In genomic region chr19:19296953-19297689, GRCh38 we compare ENCODE assay signal across 1 cellular context.
A peak's percentile ranks its signal among the peaks of the same experiment; 100 is the strongest.
TF ChIP-seq lines count a peak whose summit lies in the region.

No MANE protein-coding gene starts in this region.

TF ChIP-seq in HepG2, 621 proteins besides CTCF, POLR2A, EP300 and RAD21:
- TF ChIP-seq ZNF589 (CRISPR knock-in tag; conservative IDR thresholded peaks at IDR 0.05) (no peak), PHF21A (CRISPR knock-in tag; IDR thresholded peaks at IDR 0.05) (no peak), ZBTB39 (CRISPR knock-in tag; IDR thresholded peaks at IDR 0.05) (no peak), ZNF747 (CRISPR knock-in tag; IDR thresholded peaks at IDR 0.05; ENCODE audit: borderline replicate concordance) (no peak), AGO2 (optimal IDR thresholded peaks at IDR 0.05; ENCODE audit: low read depth, low read length) (peak; percentile 17)
